Comparison of ENCODE assay signal across 1 cellular context in the genomic region with DNA sequence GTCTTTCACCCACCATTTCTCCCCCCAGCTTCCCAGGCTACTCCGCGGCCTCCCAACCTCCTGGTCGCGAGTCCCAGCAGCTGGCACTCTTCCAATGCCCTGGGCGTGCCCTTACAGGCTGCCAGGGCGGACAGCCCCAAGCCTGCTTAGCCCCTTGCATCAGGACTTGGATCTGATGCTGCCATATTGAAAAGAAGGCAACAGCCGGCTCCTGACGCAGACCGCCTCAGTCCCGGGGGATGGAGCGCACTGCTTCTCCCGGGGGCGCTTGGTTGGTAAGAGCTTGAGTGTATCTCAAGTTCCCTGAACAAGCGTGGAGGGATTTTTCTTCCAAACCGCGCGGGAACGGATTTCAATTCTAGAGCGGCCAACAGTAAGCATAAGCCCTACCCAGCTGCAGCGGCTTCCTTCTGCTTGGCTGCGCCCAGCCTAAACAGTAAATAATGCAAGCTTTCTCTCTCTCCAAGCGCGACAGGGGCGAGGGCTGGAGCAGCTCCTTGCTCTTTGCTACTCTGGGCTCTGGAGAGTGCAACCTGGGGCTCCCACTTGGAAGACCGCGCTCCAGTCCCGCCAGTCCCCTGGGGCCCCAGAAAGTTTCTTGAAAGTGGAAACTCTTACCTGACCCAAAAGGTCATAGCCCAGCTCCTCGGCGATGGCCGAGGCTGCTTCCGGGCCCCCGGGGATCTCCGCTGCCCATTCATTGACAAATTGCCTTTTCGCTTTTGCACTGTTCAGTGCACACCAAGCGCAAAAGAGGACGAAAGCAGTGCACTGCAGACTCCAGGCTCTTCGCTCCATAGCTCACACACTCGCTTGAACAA.
TF ChIP-seq lines count a peak whose summit lies in the region.

No MANE protein-coding gene starts in this region.

TF ChIP-seq in GM23338, 12 proteins besides CTCF, POLR2A, EP300 and RAD21 (continued from another document):
- TF ChIP-seq, protein P1, sequence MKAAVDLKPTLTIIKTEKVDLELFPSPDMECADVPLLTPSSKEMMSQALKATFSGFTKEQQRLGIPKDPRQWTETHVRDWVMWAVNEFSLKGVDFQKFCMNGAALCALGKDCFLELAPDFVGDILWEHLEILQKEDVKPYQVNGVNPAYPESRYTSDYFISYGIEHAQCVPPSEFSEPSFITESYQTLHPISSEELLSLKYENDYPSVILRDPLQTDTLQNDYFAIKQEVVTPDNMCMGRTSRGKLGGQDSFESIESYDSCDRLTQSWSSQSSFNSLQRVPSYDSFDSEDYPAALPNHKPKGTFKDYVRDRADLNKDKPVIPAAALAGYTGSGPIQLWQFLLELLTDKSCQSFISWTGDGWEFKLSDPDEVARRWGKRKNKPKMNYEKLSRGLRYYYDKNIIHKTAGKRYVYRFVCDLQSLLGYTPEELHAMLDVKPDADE (IDR thresholded peaks at IDR 0.05), result no peak
- TF ChIP-seq EZH2 (IDR thresholded peaks at IDR 0.05; ENCODE audit: low read depth, unreplicated experiment), result peak; percentile 18
